10 cellular contexts compared by ENCODE assay signal in genomic region chr10:71887767-71888166, GRCh38. TPM values are rescaled to one million over a fixed set of nuclear protein-coding genes. Genes with fewer than 3 reads are reported as not detected.
DNase-seq lines count a peak whose midpoint lies in the region; ATAC-seq, FAIRE-seq and TF ChIP-seq lines count a peak whose summit lies in the region.
"Had no signal": no experiment of that assay in that cellular context is flagged by ENCODE, and none has a peak within 500 bp of the region (broad histone marks: within the 10 kb centered on the region; RNA-seq: fewer than 3 reads in every experiment).

No MANE protein-coding gene starts in this region.

- RAD21 ChIA-PET in HCT116 (lab: Charles Lee; ENCODE audit: low non-redundant PET in 1 of 2, low total read pairs in 2 of 2, uncharacterized antibody in 2 of 2, unreplicated experiment in 2 of 2), result no interaction called here

- H3K27ac ChIP-seq in HCT116 (ENCODE audit: low read depth, low read length) (no peak overlapping the region), fibroblast of lung (ENCODE audit: insufficient read depth, low read length) (peak overlapping the region; percentile 63), spleen (peak overlapping the region in 7 of 8 donors; percentile 70 to 90 (median 80))

- H3K9me2 ChIP-seq in HCT116 (ENCODE audit: insufficient read depth), result no peaks in the 10 kb centered on the region

- H4K20me1 ChIP-seq in HCT116 (ENCODE audit: insufficient read depth) (no peaks in the 10 kb centered on the region), fibroblast of lung (ENCODE audit: control insufficient read depth, extremely low read depth, insufficient read depth, low read length) (no peaks in the 10 kb centered on the region)

- CTCF ChIA-PET in HCT116 (lab: Charles Lee), result no interaction called here

- no peak for FAIRE-seq in D721Med (lab: Jason Lieb, UNC)

- 61 to 78% (median 70%) methylated on average over 5 of the region's 5 CpGs for WGBS in spleen, 5 donors

- H3K4me3 ChIP-seq in HCT116 (replicated peaks in 1 of 2; ENCODE audit: low read depth in 1 of 2, low read length in 2 of 2) (peak overlapping the region in 1 of 2 experiments; percentile 75; a peak in 2 of 4 replicates), fibroblast of lung (replicated peaks in 1 of 4; ENCODE audit: control extremely low read depth in 1 of 4, insufficient read depth in 1 of 4, low read depth in 3 of 4, low read length in 4 of 4) (peak overlapping the region in 2 of 4 experiments; percentile 57 to 65), spleen (peak overlapping the region in 1 of 8 donors; percentile 70)

- TF ChIP-seq RAD21 in HCT116 (IDR thresholded peaks at IDR 0.05; ENCODE audit: low read depth), result no peak

- ATAC-seq in HCT116, result no peak
- no peak for ATAC-seq in GM21423 (IDR thresholded peaks at IDR 0.05; ENCODE audit: unreplicated experiment)

- no peak overlapping the region; the same call in 1 of the 2 replicates for H3K9ac ChIP-seq in HCT116 (ENCODE audit: low read length)
- no peak overlapping the region for H3K9ac ChIP-seq in fibroblast of lung (ENCODE audit: insufficient read depth, low read length)

- H3K4me1 ChIP-seq in HCT116 (ENCODE audit: control insufficient read depth in 1 of 2, insufficient read depth in 2 of 2, low read length in 2 of 2) (peaks cover 13 to 26% of the 10 kb centered on the region in 2 experiments), fibroblast of lung (ENCODE audit: control insufficient read depth, extremely low read depth, insufficient read depth, low read length) (no peaks in the 10 kb centered on the region), spleen (peaks cover 23 to 61% (median 42%) of the 10 kb centered on the region in 6 donors)

- POLR2A ChIA-PET in HCT116 (lab: Charles Lee), result interaction anchor here (1.2 kb wide), 1 partner anchor 37 kb away, joined by 4 read pairs; the partner anchor contains the start of gene PSAP

- H3K36me3 ChIP-seq in HCT116 (ENCODE audit: control insufficient read depth in 1 of 2, insufficient read depth in 2 of 2, low read length in 2 of 2) (no peaks in the 10 kb centered on the region), fibroblast of lung (ENCODE audit: control insufficient read depth, insufficient read depth, low read length) (no peaks in the 10 kb centered on the region), spleen (no peaks in the 10 kb centered on the region)
- H3K36me3 ChIP-seq: WERI-Rb-1 had no signal

- TF ChIP-seq POLR2A in HCT116 (IDR thresholded peaks at IDR 0.05; ENCODE audit: borderline replicate concordance, extremely low read depth, insufficient read depth, insufficient read length) (no peak), spleen (IDR thresholded peaks at IDR 0.05) (no peak)

- H2AFZ ChIP-seq in HCT116 (ENCODE audit: low read depth, low read length, poor library complexity, severe bottlenecking), result no peak overlapping the region
- H2AFZ ChIP-seq in fibroblast of lung (ENCODE audit: low read length), result no peak overlapping the region

- H3K4me2 ChIP-seq in HCT116 (ENCODE audit: low read length) (peak overlapping the region; percentile 100), fibroblast of lung (ENCODE audit: extremely low read depth, insufficient read depth, low read length) (no peak overlapping the region)

- H3K79me2 ChIP-seq in HCT116 (ENCODE audit: insufficient read depth, low read length) (no peaks in the 10 kb centered on the region), fibroblast of lung (ENCODE audit: control insufficient read depth, insufficient read depth, low read length) (no peaks in the 10 kb centered on the region)

- TF ChIP-seq CTCF in HCT116 (IDR thresholded peaks at IDR 0.05 in 2 of 3, conservative IDR thresholded peaks at IDR 0.05 in 1 of 3; ENCODE audit: borderline replicate concordance in 1 of 3, insufficient read depth in 1 of 3, low read depth in 2 of 3, low read length in 2 of 3) (no peak), fibroblast of lung (conservative IDR thresholded peaks at IDR 0.05 in 1 of 2, IDR thresholded peaks at IDR 0.05 in 1 of 2; ENCODE audit: low read depth in 1 of 2, low read length in 2 of 2) (no peak), spleen (IDR thresholded peaks at IDR 0.05 in 8 of 11, conservative IDR thresholded peaks at IDR 0.05 in 3 of 11) (no peak), D721Med (IDR thresholded peaks at IDR 0.05; ENCODE audit: insufficient read depth, missing control alignments) (no peak)

- intact Hi-C loops in HCT116 (cut with micrococcal nuclease), result no loop called here
- intact Hi-C loops in spleen (cut with DNase I; ENCODE audit: low total_unique reads), result loop anchor here (10.0 kb wide), 1 partner anchor 53 kb away; no protein-coding TSS in a partner anchor

- H3K27me3 ChIP-seq in HCT116 (ENCODE audit: insufficient read depth, low read length), result no peaks in the 10 kb centered on the region
- H3K27me3 ChIP-seq in fibroblast of lung (ENCODE audit: control insufficient read depth, insufficient read depth, low read length), result no peaks in the 10 kb centered on the region
- no peaks in the 10 kb centered on the region for H3K27me3 ChIP-seq in spleen (replicated peaks in 1 of 7)

- BruUV-seq in HCT116 (replicated peaks; lab: Mats Ljungman, UMichigan), result no TSS peak

- DNase-seq in HCT116 (ENCODE audit: low read depth, low spot score), result no peak
- DNase-seq in OCI-M1 (lab: John Stamatoyannopoulos, UW), result peak; percentile 26
- DNase-seq in fibroblast of lung (ENCODE audit: low read depth in 2 of 2), result no peak
- DNase-seq in spleen, result no peak
- no peak for DNase-seq in NCI-H2029 (lab: John Stamatoyannopoulos, UW)
- no peak for DNase-seq in D721Med (ENCODE audit: insufficient read length, low spot score)
- DNase-seq: amniotic stem cell, NCI-H526, WERI-Rb-1 had no signal

- no peaks in the 10 kb centered on the region for H3K9me3 ChIP-seq in HCT116 (ENCODE audit: control insufficient read depth in 1 of 2, insufficient read depth in 1 of 2, low read depth in 1 of 2, low read length in 2 of 2)
- no peaks in the 10 kb centered on the region for H3K9me3 ChIP-seq in fibroblast of lung (ENCODE audit: control insufficient read depth, insufficient read depth, low read depth, low read length)
- H3K9me3 ChIP-seq in spleen, result no peaks in the 10 kb centered on the region

TF ChIP-seq in HCT116, 20 proteins besides CTCF, POLR2A, EP300 and RAD21:
- TF ChIP-seq, protein P1, sequence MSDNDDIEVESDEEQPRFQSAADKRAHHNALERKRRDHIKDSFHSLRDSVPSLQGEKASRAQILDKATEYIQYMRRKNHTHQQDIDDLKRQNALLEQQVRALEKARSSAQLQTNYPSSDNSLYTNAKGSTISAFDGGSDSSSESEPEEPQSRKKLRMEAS (IDR thresholded peaks at IDR 0.05), result no peak
- TF ChIP-seq ZNF274 (IDR thresholded peaks at IDR 0.05; ENCODE audit: low read depth, low read length) (no peak), POLR2AphosphoS5 (IDR thresholded peaks at IDR 0.05; ENCODE audit: low read depth, low read length) (no peak), ELF1 (IDR thresholded peaks at IDR 0.05; ENCODE audit: borderline replicate concordance, low read depth) (no peak), EZH2phosphoT487 (IDR thresholded peaks at IDR 0.05; ENCODE audit: borderline replicate concordance) (no peak), YY1 (IDR thresholded peaks at IDR 0.05; ENCODE audit: extremely low read depth, insufficient replicate concordance, low read depth, low read length) (no peak), SIN3A (IDR thresholded peaks at IDR 0.05; ENCODE audit: low read depth) (no peak), CBX3 (IDR thresholded peaks at IDR 0.05; ENCODE audit: low read depth) (no peak), EZH2 (IDR thresholded peaks at IDR 0.05) (no peak)
- TF ChIP-seq, protein P2, sequence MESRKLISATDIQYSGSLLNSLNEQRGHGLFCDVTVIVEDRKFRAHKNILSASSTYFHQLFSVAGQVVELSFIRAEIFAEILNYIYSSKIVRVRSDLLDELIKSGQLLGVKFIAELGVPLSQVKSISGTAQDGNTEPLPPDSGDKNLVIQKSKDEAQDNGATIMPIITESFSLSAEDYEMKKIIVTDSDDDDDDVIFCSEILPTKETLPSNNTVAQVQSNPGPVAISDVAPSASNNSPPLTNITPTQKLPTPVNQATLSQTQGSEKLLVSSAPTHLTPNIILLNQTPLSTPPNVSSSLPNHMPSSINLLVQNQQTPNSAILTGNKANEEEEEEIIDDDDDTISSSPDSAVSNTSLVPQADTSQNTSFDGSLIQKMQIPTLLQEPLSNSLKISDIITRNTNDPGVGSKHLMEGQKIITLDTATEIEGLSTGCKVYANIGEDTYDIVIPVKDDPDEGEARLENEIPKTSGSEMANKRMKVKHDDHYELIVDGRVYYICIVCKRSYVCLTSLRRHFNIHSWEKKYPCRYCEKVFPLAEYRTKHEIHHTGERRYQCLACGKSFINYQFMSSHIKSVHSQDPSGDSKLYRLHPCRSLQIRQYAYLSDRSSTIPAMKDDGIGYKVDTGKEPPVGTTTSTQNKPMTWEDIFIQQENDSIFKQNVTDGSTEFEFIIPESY (IDR thresholded peaks at IDR 0.05; ENCODE audit: extremely low read depth, insufficient replicate concordance, low read length), result no peak

RNA-seq across cellular contexts. Expression of gene PSAP, which starts 36.7 kb away (rescaled TPM):
- total RNA-seq in HCT116 (2021; ENCODE audit: unreplicated experiment) (444 TPM), fibroblast of lung (1,180 and 1,808 TPM in 2 replicates), spleen (1,000 to 10,000 TPM; 1,269 to 1,826 (median 1,507) TPM)
- 696 and 713 TPM in 2 replicates for polyA plus RNA-seq in HCT116 (2012)
- polyA plus RNA-seq in fibroblast of lung (967 and 1,566 TPM in 2 replicates), spleen (100 to 1,000 TPM; 363 to 690 (median 437) TPM)
- polyA plus RNA-seq in fibroblast of lung (2012), result 630 and 1,072 TPM in 2 replicates
- 530 and 547 TPM in 2 replicates for polyA minus RNA-seq in fibroblast of lung (ENCODE audit: low replicate concordance)
